ENCODE assay signal across 2 cellular contexts in the genomic region with DNA sequence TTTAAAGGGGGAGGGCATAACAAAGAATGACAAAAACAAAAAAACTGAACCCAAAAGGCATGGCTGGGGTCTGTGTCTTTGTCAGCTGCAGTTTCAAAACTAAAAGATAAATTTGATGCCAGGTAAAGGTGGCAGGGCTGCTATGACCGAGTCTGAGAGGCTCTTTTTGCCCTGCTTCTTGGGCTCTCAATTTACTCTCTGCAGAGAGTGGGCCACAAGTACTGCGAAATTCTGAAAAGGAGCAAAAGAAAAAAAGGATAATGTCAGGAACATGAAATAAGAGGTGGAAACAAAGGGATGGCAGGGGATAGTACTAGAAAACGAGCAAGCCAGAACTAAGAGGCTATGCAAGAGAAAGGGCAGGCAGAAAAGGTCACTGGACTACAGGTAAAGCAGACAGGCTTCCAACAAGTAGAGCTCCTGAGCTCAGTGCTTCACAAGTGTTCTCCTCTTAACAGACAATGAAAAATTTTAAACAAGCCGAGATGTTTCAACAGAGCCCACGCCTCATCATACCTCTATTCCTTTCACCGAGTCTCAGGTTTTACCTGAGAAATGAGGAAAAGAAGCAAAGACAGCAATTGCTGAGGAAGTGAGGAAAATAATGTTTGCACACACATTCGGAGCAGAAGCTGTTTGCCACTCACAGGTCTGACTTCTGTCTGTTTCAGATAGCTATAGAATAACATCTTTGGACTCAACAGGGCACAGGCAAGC.
TF ChIP-seq lines count a peak whose summit lies in the region.

No MANE protein-coding gene starts in this region.

TF ChIP-seq in IMR-90, 13 proteins besides CTCF, POLR2A, EP300 and RAD21:
- TF ChIP-seq USF2 (IDR thresholded peaks at IDR 0.05; ENCODE audit: low read depth, low read length) = no peak
- no peak for TF ChIP-seq FOS (IDR thresholded peaks at IDR 0.05; ENCODE audit: low read depth, low read length)
- TF ChIP-seq MAZ (IDR thresholded peaks at IDR 0.05; ENCODE audit: borderline replicate concordance, low read depth, low read length) = no peak
- no peak for TF ChIP-seq MXI1 (IDR thresholded peaks at IDR 0.05; ENCODE audit: borderline replicate concordance, low read depth, low read length)
- no peak for TF ChIP-seq CHD1 (IDR thresholded peaks at IDR 0.05; ENCODE audit: low read depth, low read length)
- TF ChIP-seq RFX5 (IDR thresholded peaks at IDR 0.05; ENCODE audit: low read depth, low read length) = no peak
- TF ChIP-seq BHLHE40 (IDR thresholded peaks at IDR 0.05; ENCODE audit: low read depth, low read length) = no peak
- TF ChIP-seq RCOR1 (IDR thresholded peaks at IDR 0.05; ENCODE audit: insufficient replicate concordance, low read length) = no peak
- no peak for TF ChIP-seq ELK1 (IDR thresholded peaks at IDR 0.05; ENCODE audit: borderline replicate concordance, low read depth, low read length)
- TF ChIP-seq CEBPB (IDR thresholded peaks at IDR 0.05; ENCODE audit: low read depth, low read length) = no peak
- no peak for TF ChIP-seq SMC3 (IDR thresholded peaks at IDR 0.05; ENCODE audit: low read depth, low read length)
- no peak for TF ChIP-seq MAFK (IDR thresholded peaks at IDR 0.05; ENCODE audit: low read depth, low read length)
- no peak for TF ChIP-seq NFE2L2 (IDR thresholded peaks at IDR 0.05; ENCODE audit: low read depth, low read length)
TF ChIP-seq in IMR-90: peak in this region for 0.

TF ChIP-seq in GM12878, 131 proteins besides CTCF, POLR2A, EP300 and RAD21:
- TF ChIP-seq JUND (IDR thresholded peaks at IDR 0.05; ENCODE audit: low read depth, low read length) = no peak
- TF ChIP-seq ATF7 (IDR thresholded peaks at IDR 0.05; ENCODE audit: low read depth) = no peak
- TF ChIP-seq PML (IDR thresholded peaks at IDR 0.05; ENCODE audit: low read length) = no peak
- TF ChIP-seq E2F8 (IDR thresholded peaks at IDR 0.05; ENCODE audit: low read depth, partially characterized antibody) = no peak
